Comparison of ENCODE assay signal across 9 cellular contexts in genomic region chr10:69425513-69426298, GRCh38. TPM values are rescaled to one million over a fixed set of nuclear protein-coding genes. Genes with fewer than 3 reads are reported as not detected.
DNase-seq lines count a peak whose midpoint lies in the region; ATAC-seq and TF ChIP-seq lines count a peak whose summit lies in the region.
"Had no signal": no experiment of that assay in that cellular context is flagged by ENCODE, and none has a peak within 500 bp of the region (broad histone marks: within the 10 kb centered on the region; RNA-seq: fewer than 3 reads in every experiment).

No MANE protein-coding gene starts in this region.

- POLR2A ChIA-PET in naive thymus-derived CD4-positive, alpha-beta T cell (lab: Charles Lee), result interaction anchor here (1.0 to 4.2 kb wide), 4 partner anchors 11 to 18 kb away, joined by 3 to 13 read pairs (median 7); no protein-coding TSS in a partner anchor

- H3K27ac Mint-ChIP-seq in naive thymus-derived CD4-positive, alpha-beta T cell, result peak overlapping the region; percentile 45 to 92 (median 88)

- TF ChIP-seq CTCF in body of pancreas (IDR thresholded peaks at IDR 0.05), result no peak

- ATAC-seq in body of pancreas (peak; percentile 74), GM21515 (IDR thresholded peaks at IDR 0.05; ENCODE audit: unreplicated experiment) (no peak), HG02852 (IDR thresholded peaks at IDR 0.05; ENCODE audit: unreplicated experiment) (no peak)
- peak; percentile 90 for ATAC-seq in naive thymus-derived CD4-positive, alpha-beta T cell

- H3K27ac ChIP-seq in body of pancreas, result peak overlapping the region; percentile 12 to 55 (median 40)
- peak overlapping the region; percentile 54 for H3K27ac ChIP-seq in naive thymus-derived CD4-positive, alpha-beta T cell (ENCODE audit: low read depth, low read length)

- DNase-seq in NCI-H510A treated with DMSO at 0.1 percent for 48 hours (lab: John Stamatoyannopoulos, UW) (peak; percentile 58), NCI-H510A (lab: John Stamatoyannopoulos, UW) (no peak), NCI-H146 (lab: John Stamatoyannopoulos, UW) (peak; percentile 74), body of pancreas (peak; percentile 42 to 70 (median 55)), hippocampal formation (lab: John Stamatoyannopoulos, UW) (no peak)
- DNase-seq in naive thymus-derived CD4-positive, alpha-beta T cell, result peak in 7 of 9 donors; percentile 60 to 82 (median 74)

- TF ChIP-seq POLR2A in body of pancreas (IDR thresholded peaks at IDR 0.05), result no peak

- H3K27me3 ChIP-seq in body of pancreas, result no peaks in the 10 kb centered on the region
- H3K27me3 ChIP-seq in naive thymus-derived CD4-positive, alpha-beta T cell (ENCODE audit: control insufficient read depth in 2 of 2, insufficient read depth in 2 of 2, low read length in 2 of 2), result no peaks in the 10 kb centered on the region

- no peaks in the 10 kb centered on the region for H3K9me3 Mint-ChIP-seq in naive thymus-derived CD4-positive, alpha-beta T cell

- intact Hi-C loops in body of pancreas (cut with DNase I), result no loop called here
- intact Hi-C loops in naive thymus-derived CD4-positive, alpha-beta T cell (cut with micrococcal nuclease), result loop anchor here (1.0 to 5.0 kb wide), 4 partner anchors 16 to 212 kb away; partner anchors contain the start of gene TSPAN15 (in 1 of the 2)

- CTCF ChIA-PET in naive thymus-derived CD4-positive, alpha-beta T cell (lab: Charles Lee), result interaction anchor here (1.5 kb wide), 1 partner anchor 81 kb away, joined by 5 read pairs; no protein-coding TSS in a partner anchor

- H3K36me3 Mint-ChIP-seq in naive thymus-derived CD4-positive, alpha-beta T cell, result no peaks in the 10 kb centered on the region

- peaks cover 40 to 66% (median 55%) of the 10 kb centered on the region in 7 donors for H3K4me1 Mint-ChIP-seq in naive thymus-derived CD4-positive, alpha-beta T cell

- WGBS in body of pancreas, 2 donors, result 27 to 30% methylated on average over 5 of the region's 5 CpGs

- peak overlapping the region; percentile 4 to 64 (median 36) for H3K4me3 Mint-ChIP-seq in naive thymus-derived CD4-positive, alpha-beta T cell

- peaks cover 0 to 7% (median 0%) of the 10 kb centered on the region in 5 donors for H3K27me3 Mint-ChIP-seq in naive thymus-derived CD4-positive, alpha-beta T cell

- H3K4me1 ChIP-seq in body of pancreas, result peaks cover 9% of the 10 kb centered on the region
- peaks cover 29 to 46% of the 10 kb centered on the region in 2 donors for H3K4me1 ChIP-seq in naive thymus-derived CD4-positive, alpha-beta T cell (ENCODE audit: control insufficient read depth in 2 of 2, insufficient read depth in 2 of 2, low read length in 2 of 2)

- H3K4me3 ChIP-seq in body of pancreas, result no peak overlapping the region
- peak overlapping the region; percentile 22 for H3K4me3 ChIP-seq in naive thymus-derived CD4-positive, alpha-beta T cell (ENCODE audit: low read length)

- H3K9me3 ChIP-seq in body of pancreas, result no peaks in the 10 kb centered on the region
- no peaks in the 10 kb centered on the region for H3K9me3 ChIP-seq in naive thymus-derived CD4-positive, alpha-beta T cell (ENCODE audit: control insufficient read depth in 2 of 3, low read length in 3 of 3)

- H3K36me3 ChIP-seq in body of pancreas (replicated peaks in 1 of 2; ENCODE audit: insufficient read depth in 1 of 2, low read depth in 2 of 2), result no peaks in the 10 kb centered on the region
- no peaks in the 10 kb centered on the region for H3K36me3 ChIP-seq in naive thymus-derived CD4-positive, alpha-beta T cell (ENCODE audit: control insufficient read depth in 2 of 3, insufficient read depth in 3 of 3, low read length in 3 of 3)

RNA-seq across cellular contexts. Expression of gene TACR2, which starts 9.0 kb away (rescaled TPM):
- total RNA-seq in body of pancreas, result under 1 TPM in 1 of 2 donors, not detected in 1; 0.66 TPM
- total RNA-seq in naive thymus-derived CD4-positive, alpha-beta T cell, result under 1 TPM in 1 of 5 experiments, not detected in 4; 0.44 TPM
- polyA plus RNA-seq in naive thymus-derived CD4-positive, alpha-beta T cell, result under 1 TPM in 1 of 2 donors, not detected in 1; 0.47 TPM
- total RNA-seq: skeletal muscle tissue had no signal

RNA-seq across cellular contexts. Expression of gene TSPAN15, which starts 25.6 kb away (rescaled TPM):
- total RNA-seq in body of pancreas, result 10 to 100 TPM; 20.0 to 32.0 TPM
- 1 to 10 TPM; 1.2 to 7.2 (median 1.9) TPM for total RNA-seq in naive thymus-derived CD4-positive, alpha-beta T cell
- polyA plus RNA-seq in naive thymus-derived CD4-positive, alpha-beta T cell, result 1 to 10 TPM; 2.1 to 3.5 TPM

Comparison
In these comparisons a context has a peak if more than half of its experiments do, and no peak if none do; other contexts are left out.
1. DNase-seq: peak in NCI-H510A treated with DMSO at 0.1 percent for 48 hours (single experiment), NCI-H146 (single experiment), body of pancreas (4 of 4) and naive thymus-derived CD4-positive, alpha-beta T cell (7 of 9); none in NCI-H510A (single experiment) and hippocampal formation (0 of 2).
2. ATAC-seq: peak in body of pancreas (single experiment) and naive thymus-derived CD4-positive, alpha-beta T cell (single experiment); none in GM21515 (single experiment) and HG02852 (single experiment).